ENCODE assay signal across 6 cellular contexts in genomic region chr6:54613596-54613995, GRCh38.
"Had no signal": no experiment of that assay in that cellular context is flagged by ENCODE, and none has a peak within 500 bp of the region (broad histone marks: within the 10 kb centered on the region; RNA-seq: fewer than 3 reads in every experiment).

No MANE protein-coding gene starts in this region.

- H3K4me3 ChIP-seq: GM23248, K562 had no signal

- H2AFZ ChIP-seq: GM23248 had no signal

- DNase-seq: GM23248, GOT3, H7, HCEC 1CT, IMR-90 had no signal

- ATAC-seq: K562 had no signal

- H3K27ac ChIP-seq: GM23248 had no signal

- H3K9ac ChIP-seq: GM23248 had no signal
